Comparison of ENCODE assay signal across 27 cellular contexts in genomic region chr18:59263566-59264135, GRCh38. TPM values are rescaled to one million over a fixed set of nuclear protein-coding genes. Genes with fewer than 3 reads are reported as not detected.
DNase-seq lines count a peak whose midpoint lies in the region; ATAC-seq, FAIRE-seq and TF ChIP-seq lines count a peak whose summit lies in the region.
"Had no signal": no experiment of that assay in that cellular context is flagged by ENCODE, and none has a peak within 500 bp of the region (broad histone marks: within the 10 kb centered on the region; RNA-seq: fewer than 3 reads in every experiment).

No MANE protein-coding gene starts in this region.

- no peaks in the 10 kb centered on the region for H3K79me1 ChIP-seq in H1 (ENCODE audit: low read depth, low read length)

- no peak overlapping the region for H4K91ac ChIP-seq in H1 (replicated peaks; ENCODE audit: insufficient read length, low read length)

- no peaks in the 10 kb centered on the region for H3K9me3 ChIP-seq in CD4-positive, alpha-beta memory T cell (ENCODE audit: control insufficient read depth in 1 of 2, low read length in 2 of 2)
- no peaks in the 10 kb centered on the region for H3K9me3 ChIP-seq in H1 (ENCODE audit: insufficient read depth in 2 of 2, low read depth in 1 of 2, low read length in 1 of 2)
- H3K9me3 ChIP-seq: esophagus squamous epithelium had no signal

- H3K27me3 ChIP-seq in CD4-positive, alpha-beta memory T cell (ENCODE audit: insufficient read depth, low read length), result peaks cover 28% of the 10 kb centered on the region
- peaks cover 53 to 64% (median 63%) of the 10 kb centered on the region in 4 experiments for H3K27me3 ChIP-seq in H1 (replicated peaks in 1 of 4; ENCODE audit: control insufficient read depth in 3 of 4, extremely low read depth in 1 of 4, insufficient read depth in 3 of 4, low read length in 3 of 4)

- H3K18ac ChIP-seq in H1 (ENCODE audit: extremely low read depth, low read length), result no peak overlapping the region

- H3K79me2 ChIP-seq in H1 (ENCODE audit: control insufficient read depth in 1 of 2, insufficient read depth in 2 of 2, low read length in 2 of 2), result no peaks in the 10 kb centered on the region

- H4K5ac ChIP-seq in H1 (ENCODE audit: insufficient read length, low read depth, low read length), result no peak overlapping the region

- H2BK20ac ChIP-seq in H1 (ENCODE audit: low read length), result no peak overlapping the region

- no peaks in the 10 kb centered on the region for H3K36me3 Mint-ChIP-seq in CD4-positive, alpha-beta memory T cell
- H3K36me3 Mint-ChIP-seq in nephron progenitor cell (ENCODE audit: low read depth), result no peaks in the 10 kb centered on the region
- H3K36me3 Mint-ChIP-seq: activated naive CD8-positive, alpha-beta T cell treated with anti-CD3 and anti-CD28 coated beads for 36 hours had no signal

- CTCF ChIA-PET in CD4-positive, alpha-beta memory T cell (lab: Charles Lee; ENCODE audit: partially characterized antibody), result no interaction called here
- CTCF ChIA-PET in H1 (lab: Charles Lee; ENCODE audit: partially characterized antibody), result interaction anchor here (0.6 to 15.5 kb wide), 13 partner anchors 10 to 615 kb away, joined by 3 to 129 read pairs (median 5); partner anchors contain the start of genes GRP and RAX

- H4K8ac ChIP-seq in H1 (ENCODE audit: extremely low read depth, insufficient read depth, low read length), result no peak overlapping the region

- WGBS in H1 (ENCODE audit: extremely low coverage in 1 of 2, insufficient coverage in 1 of 2, insufficient read length in 1 of 2, insufficient replicate concordance in 2 of 2, low coverage in 1 of 2, low lambda C conversion rate in 2 of 2, missing lambda C conversion rate in 1 of 2), 2 experiments, result 7% methylated on average over 17 of the region's 17 CpGs; no CpG with 5 or more reads in 1 of the 2 experiments

- in situ Hi-C loops in G401 (cut with HindIII; ENCODE audit: low sequenced_read_pairs), result no loop called here

- no peak overlapping the region for H2BK15ac ChIP-seq in H1 (ENCODE audit: low read length)

- FAIRE-seq in H1 (lab: Jason Lieb, UNC), result no peak
- FAIRE-seq: G401.6, GM18507, K562, TTC549 had no signal

- POLR2A ChIA-PET in CD4-positive, alpha-beta memory T cell (lab: Charles Lee; ENCODE audit: partially characterized antibody), result no interaction called here
- POLR2A ChIA-PET in H1 (lab: Charles Lee; ENCODE audit: partially characterized antibody), result interaction anchor here (1.1 to 2.3 kb wide), 4 partner anchors 9 to 637 kb away, joined by 3 to 11 read pairs (median 7); partner anchors contain the start of gene RAX

- H3K4me3 ChIP-seq in CD4-positive, alpha-beta memory T cell (ENCODE audit: low read length in 2 of 2), result no peak overlapping the region
- H3K4me3 ChIP-seq in H1 (ENCODE audit: extremely low read depth in 1 of 4, insufficient read depth in 2 of 4, low read depth in 3 of 4, low read length in 4 of 4), result peak overlapping the region in 2 of 4 experiments; percentile 10 to 60; a peak in 4 of 8 replicates
- H3K4me3 ChIP-seq: esophagus squamous epithelium, K562, skin epidermis had no signal

- ATAC-seq in GM18519 (IDR thresholded peaks at IDR 0.05; ENCODE audit: low FRiP score, unreplicated experiment) (no peak), GM21367 (IDR thresholded peaks at IDR 0.05; ENCODE audit: unreplicated experiment) (no peak)
- ATAC-seq: K562; left cardiac atrium; naive thymus-derived CD4-positive, alpha-beta T cell; Right ventricle myocardium inferior; stimulated activated naive CD8-positive, alpha-beta T cell treated with anti-CD3 and anti-CD28 coated beads, Interleukin-15, Interleukin-2, amounts not matched to agents 100 U/mL and 50 U/mL, for 24 hours had no signal

- H3K27me3 Mint-ChIP-seq in CD4-positive, alpha-beta memory T cell, result peaks cover 54 to 58% of the 10 kb centered on the region in 2 donors
- peaks cover 100% of the 10 kb centered on the region for H3K27me3 Mint-ChIP-seq in nephron progenitor cell (ENCODE audit: low read depth, poor library complexity)

- TF ChIP-seq RAD21 in H1 (IDR thresholded peaks at IDR 0.05 in 1 of 2, conservative IDR thresholded peaks at IDR 0.05 in 1 of 2; ENCODE audit: low read depth in 2 of 2, low read length in 2 of 2), result no peak

- H3K56ac ChIP-seq in H1 (replicated peaks; ENCODE audit: insufficient read length, low read depth, low read length), result no peak overlapping the region

- no peak overlapping the region for H3K27ac ChIP-seq in CD4-positive, alpha-beta memory T cell (ENCODE audit: low read depth, low read length)
- no peak overlapping the region for H3K27ac ChIP-seq in H1 (ENCODE audit: low read depth, low read length)
- H3K27ac ChIP-seq: esophagus squamous epithelium, skin epidermis had no signal

- no peak for DNase-seq in CD4-positive, alpha-beta memory T cell
- peak; percentile 47 for DNase-seq in HT-29 (ENCODE audit: low spot score)
- no peak for DNase-seq in H1 (ENCODE audit: low read depth in 1 of 2, low spot score in 2 of 2)
- DNase-seq in nephron progenitor cell, result no peak
- no peak for DNase-seq in G401 (ENCODE audit: low spot score)
- no peak for DNase-seq in NCI-H1694 treated with DMSO at 0.1 percent for 48 hours (lab: John Stamatoyannopoulos, UW)
- DNase-seq: activated naive CD8-positive, alpha-beta T cell treated with anti-CD3 and anti-CD28 coated beads for 36 hours; activated T-cell treated with anti-CD3 and anti-CD28 coated beads, Interleukin-2, amount 50 U/mL, for 48 hours; CD4-positive, CD25-positive, alpha-beta regulatory T cell; esophagus squamous epithelium; left cardiac atrium; naive thymus-derived CD4-positive, alpha-beta T cell; NCI-H2171 treated with DMSO at 0.1 percent for 48 hours; NCI-H526 treated with DMSO at 0.1 percent for 48 hours; stimulated activated CD4-positive, alpha-beta T cell treated with anti-CD3 and anti-CD28 coated beads, Interleukin-4, amount 100 ng/mL, for 1 hour; stimulated activated naive CD8-positive, alpha-beta T cell treated with anti-CD3 and anti-CD28 coated beads, Interleukin-15, Interleukin-2, amounts not matched to agents 100 U/mL and 50 U/mL, for 24 hours had no signal

- H3K14ac ChIP-seq in H1 (ENCODE audit: insufficient read length), result no peak overlapping the region

- H3K4me1 ChIP-seq in CD4-positive, alpha-beta memory T cell (ENCODE audit: insufficient read depth, low read length), result peaks cover 15% of the 10 kb centered on the region
- H3K4me1 ChIP-seq in H1 (replicated peaks in 1 of 4; ENCODE audit: control insufficient read depth in 3 of 4, insufficient read depth in 4 of 4, low read length in 3 of 4), result peaks cover 0 to 34% (median 23%) of the 10 kb centered on the region in 4 experiments; a peak in 6 of 7 replicates

- peaks cover 3 to 16% of the 10 kb centered on the region in 2 experiments for H4K20me1 ChIP-seq in H1 (replicated peaks in 1 of 2; ENCODE audit: control insufficient read depth in 1 of 2, insufficient read depth in 2 of 2, low read length in 2 of 2)

- TF ChIP-seq POLR2A in H1 (IDR thresholded peaks at IDR 0.05; ENCODE audit: control extremely low read depth in 1 of 2, low read depth in 2 of 2, low read length in 2 of 2), result no peak

- peaks cover 0 to 11% (median 2%) of the 10 kb centered on the region in 8 donors for H3K9me3 Mint-ChIP-seq in CD4-positive, alpha-beta memory T cell
- H3K9me3 Mint-ChIP-seq in nephron progenitor cell, result peaks cover 39% of the 10 kb centered on the region

- no peak overlapping the region for H3K23ac ChIP-seq in H1 (ENCODE audit: insufficient read length)

- no peak overlapping the region for H3K4ac ChIP-seq in H1 (replicated peaks; ENCODE audit: insufficient read length, low read depth, low read length)

- peak overlapping the region; percentile 77 to 88 for H3K4me2 ChIP-seq in H1 (ENCODE audit: insufficient read depth in 1 of 2, low read depth in 2 of 2, low read length in 2 of 2)

- no peak overlapping the region for H3K27ac Mint-ChIP-seq in CD4-positive, alpha-beta memory T cell
- no peak overlapping the region for H3K27ac Mint-ChIP-seq in nephron progenitor cell
- H3K27ac Mint-ChIP-seq: activated naive CD8-positive, alpha-beta T cell treated with anti-CD3 and anti-CD28 coated beads for 36 hours; CD4-positive, CD25-positive, alpha-beta regulatory T cell; naive thymus-derived CD4-positive, alpha-beta T cell; progenitor cell of endocrine pancreas had no signal

- intact Hi-C loops in CD4-positive, alpha-beta memory T cell (cut with micrococcal nuclease), result no loop called here

- H2AK5ac ChIP-seq in H1 (ENCODE audit: low read depth, low read length), result no peak overlapping the region

- H2BK120ac ChIP-seq in H1 (replicated peaks; ENCODE audit: low read depth, low read length), result no peak overlapping the region

- no peaks in the 10 kb centered on the region for H3K36me3 ChIP-seq in CD4-positive, alpha-beta memory T cell (ENCODE audit: insufficient read depth, low read length)
- no peaks in the 10 kb centered on the region; a peak in 1 of 8 replicates for H3K36me3 ChIP-seq in H1 (ENCODE audit: control insufficient read depth in 2 of 4, insufficient read depth in 4 of 4, low read length in 3 of 4)
- H3K36me3 ChIP-seq: esophagus squamous epithelium had no signal

- H3K4me3 Mint-ChIP-seq in CD4-positive, alpha-beta memory T cell, result peak overlapping the region in 5 of 8 donors; percentile 6 to 74 (median 65)
- peak overlapping the region; percentile 54 for H3K4me3 Mint-ChIP-seq in nephron progenitor cell
- H3K4me3 Mint-ChIP-seq: activated naive CD8-positive, alpha-beta T cell treated with anti-CD3 and anti-CD28 coated beads for 36 hours had no signal

- H3K9ac ChIP-seq in H1 (replicated peaks in 1 of 4; ENCODE audit: extremely low read depth in 1 of 4, low read depth in 3 of 4, low read length in 3 of 4), result no peak overlapping the region

- peaks cover 7% of the 10 kb centered on the region; the same call in 1 of the 2 replicates for H3K23me2 ChIP-seq in H1 (ENCODE audit: low read depth, low read length)

- TF ChIP-seq CTCF in H1 (IDR thresholded peaks at IDR 0.05; ENCODE audit: control extremely low read depth in 1 of 3, insufficient read depth in 1 of 3, low read depth in 1 of 3, low read length in 3 of 3), result no peak
- TF ChIP-seq CTCF in nephron progenitor cell (IDR thresholded peaks at IDR 0.05), result no peak

- H3K4me1 Mint-ChIP-seq in CD4-positive, alpha-beta memory T cell, result peaks cover 5 to 40% (median 22%) of the 10 kb centered on the region in 4 donors
- H3K4me1 Mint-ChIP-seq in nephron progenitor cell, result peaks cover 20% of the 10 kb centered on the region

- TF ChIP-seq EP300 in H1 (IDR thresholded peaks at IDR 0.05; ENCODE audit: borderline replicate concordance in 1 of 2, low read depth in 2 of 2, low read length in 2 of 2), result no peak

- no peak overlapping the region for H2BK5ac ChIP-seq in H1 (ENCODE audit: low read depth, low read length)

- no peak overlapping the region for H2BK12ac ChIP-seq in H1 (ENCODE audit: low read depth, low read length)

- H2AFZ ChIP-seq in H1 (ENCODE audit: low read length), result no peak overlapping the region

RNA-seq across cellular contexts. Expression of gene RAX, which starts 9.6 kb away (rescaled TPM):
- total RNA-seq in CD4-positive, alpha-beta memory T cell, result not detected
- not detected for polyA plus RNA-seq in CD4-positive, alpha-beta memory T cell
- total RNA-seq in HT-29 (2014; rRNA removed; shearing (Covaris generic)), result not detected in 2 replicates
- total RNA-seq in H1 (2021; fragmentation: NEBNext Ultra II Directional; extraction: Animal tissue kit (Norgen Biotek cat#: 25700)), result 0.52 and 0.80 TPM in 2 replicates
- polyA plus RNA-seq in H1 (2011; rRNA removed), result 0.12 and 0.36 TPM in 2 replicates
- 0.18 TPM for polyA plus RNA-seq in H1 (2011; cell fraction: cytosol; rRNA removed)
- polyA plus RNA-seq in H1 (2011; cell fraction: nucleus; rRNA removed), result 0.83 TPM
- 0.09 to 0.31 TPM (median 0.22 TPM) in 3 of 4 replicates, not detected in the other for polyA plus RNA-seq in H1 (2012, experiment 1 of 2)
- polyA plus RNA-seq in H1 (2012, experiment 2 of 2), result 0.14 TPM
- polyA plus RNA-seq in H1 (2013, experiment 1 of 2), result 0.14 TPM
- polyA plus RNA-seq in H1 (2013, experiment 2 of 2), result 0.11 TPM
- polyA minus RNA-seq in H1 (2011; rRNA and poly(A)+ RNA removed), result not detected in 2 replicates
- 0.59 TPM for polyA minus RNA-seq in H1 (2011; cell fraction: cytosol; rRNA and poly(A)+ RNA removed)
- polyA minus RNA-seq in H1 (2011; cell fraction: nucleus; rRNA and poly(A)+ RNA removed), result 1.6 TPM
- total RNA-seq in G401 (2014; rRNA removed; shearing (Covaris generic)), result not detected in 2 replicates
- total RNA-seq: activated naive CD8-positive, alpha-beta T cell treated with anti-CD3 and anti-CD28 coated beads for 36 hours; CD4-positive, CD25-positive, alpha-beta regulatory T cell; esophagus squamous epithelium; K562; left cardiac atrium; mesenteric fat pad; naive thymus-derived CD4-positive, alpha-beta T cell; progenitor cell of endocrine pancreas; Right ventricle myocardium inferior had no signal
- polyA plus RNA-seq: CD4-positive, CD25-positive, alpha-beta regulatory T cell; K562; naive thymus-derived CD4-positive, alpha-beta T cell had no signal

RNA-seq across cellular contexts. Expression of gene GRP, which starts 43.7 kb away (rescaled TPM):
- not detected for total RNA-seq in CD4-positive, alpha-beta memory T cell
- polyA plus RNA-seq in CD4-positive, alpha-beta memory T cell, result not detected
- not detected in 2 replicates for total RNA-seq in HT-29 (2014; rRNA removed; shearing (Covaris generic))
- total RNA-seq in H1 (2021; fragmentation: NEBNext Ultra II Directional; extraction: Animal tissue kit (Norgen Biotek cat#: 25700)), result not detected in 2 replicates
- polyA plus RNA-seq in H1 (2011; rRNA removed), result not detected in 2 replicates
- polyA plus RNA-seq in H1 (2011; cell fraction: cytosol; rRNA removed), result not detected
- 0.14 TPM for polyA plus RNA-seq in H1 (2011; cell fraction: nucleus; rRNA removed)
- not detected in 4 replicates for polyA plus RNA-seq in H1 (2012, experiment 1 of 2)
- not detected for polyA plus RNA-seq in H1 (2012, experiment 2 of 2)
- polyA plus RNA-seq in H1 (2013, experiment 1 of 2), result not detected
- not detected for polyA plus RNA-seq in H1 (2013, experiment 2 of 2)
- polyA minus RNA-seq in H1 (2011; rRNA and poly(A)+ RNA removed), result not detected in 2 replicates
- not detected for polyA minus RNA-seq in H1 (2011; cell fraction: cytosol; rRNA and poly(A)+ RNA removed)
- not detected for polyA minus RNA-seq in H1 (2011; cell fraction: nucleus; rRNA and poly(A)+ RNA removed)
- total RNA-seq in G401 (2014; rRNA removed; shearing (Covaris generic)), result not detected in 2 replicates
- total RNA-seq: activated naive CD8-positive, alpha-beta T cell treated with anti-CD3 and anti-CD28 coated beads for 36 hours; CD4-positive, CD25-positive, alpha-beta regulatory T cell; cerebellum; esophagus squamous epithelium; K562; left cardiac atrium; mesenteric fat pad; naive thymus-derived CD4-positive, alpha-beta T cell; progenitor cell of endocrine pancreas; Right ventricle myocardium inferior had no signal
- polyA plus RNA-seq: CD4-positive, CD25-positive, alpha-beta regulatory T cell; naive thymus-derived CD4-positive, alpha-beta T cell had no signal

RNA-seq across cellular contexts. Expression of gene CPLX4, which starts 54.8 kb away (rescaled TPM):
- total RNA-seq in CD4-positive, alpha-beta memory T cell, result not detected
- polyA plus RNA-seq in CD4-positive, alpha-beta memory T cell, result not detected
- total RNA-seq in HT-29 (2014; rRNA removed; shearing (Covaris generic)), result not detected in 2 replicates
- not detected in 2 replicates for total RNA-seq in H1 (2021; fragmentation: NEBNext Ultra II Directional; extraction: Animal tissue kit (Norgen Biotek cat#: 25700))
- polyA plus RNA-seq in H1 (2011; rRNA removed), result not detected in 2 replicates
- not detected for polyA plus RNA-seq in H1 (2011; cell fraction: cytosol; rRNA removed)
- polyA plus RNA-seq in H1 (2011; cell fraction: nucleus; rRNA removed), result not detected
- polyA plus RNA-seq in H1 (2012, experiment 1 of 2), result not detected in 4 replicates
- not detected for polyA plus RNA-seq in H1 (2012, experiment 2 of 2)
- not detected for polyA plus RNA-seq in H1 (2013, experiment 1 of 2)
- polyA plus RNA-seq in H1 (2013, experiment 2 of 2), result not detected
- not detected in 2 replicates for polyA minus RNA-seq in H1 (2011; rRNA and poly(A)+ RNA removed)
- not detected for polyA minus RNA-seq in H1 (2011; cell fraction: cytosol; rRNA and poly(A)+ RNA removed)
- not detected for polyA minus RNA-seq in H1 (2011; cell fraction: nucleus; rRNA and poly(A)+ RNA removed)
- not detected in 2 replicates for total RNA-seq in G401 (2014; rRNA removed; shearing (Covaris generic))
- total RNA-seq: activated naive CD8-positive, alpha-beta T cell treated with anti-CD3 and anti-CD28 coated beads for 36 hours; CD4-positive, CD25-positive, alpha-beta regulatory T cell; K562; left cardiac atrium; mesenteric fat pad; naive thymus-derived CD4-positive, alpha-beta T cell; progenitor cell of endocrine pancreas; Right ventricle myocardium inferior had no signal
- polyA plus RNA-seq: CD4-positive, CD25-positive, alpha-beta regulatory T cell; K562; naive thymus-derived CD4-positive, alpha-beta T cell had no signal
